ENCODE assay signal across 27 cellular contexts in the genomic region with DNA sequence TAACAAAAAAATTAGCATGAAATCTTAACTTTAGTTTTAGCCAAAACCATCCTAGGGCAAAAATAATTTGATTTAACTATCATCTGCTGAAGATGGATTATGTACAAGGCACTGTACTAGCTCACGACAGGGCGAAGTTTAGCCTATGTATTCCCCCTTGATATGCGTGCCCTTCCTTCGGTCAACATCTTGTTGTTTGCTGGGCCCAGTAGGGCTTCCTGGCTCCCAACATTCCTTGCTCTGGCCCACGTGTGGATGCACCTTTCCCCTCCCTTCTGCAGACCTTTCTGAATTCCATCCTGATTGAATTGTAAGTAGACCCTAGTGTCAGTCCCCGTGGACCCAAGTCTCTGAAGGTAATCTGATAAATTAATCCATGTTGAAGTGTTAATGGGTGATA.
DNase-seq lines count a peak whose midpoint lies in the region; ATAC-seq, FAIRE-seq and TF ChIP-seq lines count a peak whose summit lies in the region.
"Had no signal": no experiment of that assay in that cellular context is flagged by ENCODE, and none has a peak within 500 bp of the region (broad histone marks: within the 10 kb centered on the region; RNA-seq: fewer than 3 reads in every experiment).

No MANE protein-coding gene starts in this region.

- H3K4me2 ChIP-seq in HepG2 (ENCODE audit: low read depth, low read length) (no peak overlapping the region), MM.1S (ENCODE audit: low read depth, low read length) (no peak overlapping the region), mesendoderm (ENCODE audit: low read length) (no peak overlapping the region)
- H3K4me2 ChIP-seq: BLaER1 had no signal

- H3K56ac ChIP-seq in mesendoderm (ENCODE audit: low read length): no peak overlapping the region

- no TSS peak for BruUV-seq in HepG2 (replicated peaks; lab: Mats Ljungman, UMichigan)

- TF ChIP-seq CTCF in HepG2 (CRISPR knock-in tag; IDR thresholded peaks at IDR 0.05) (no peak), right lobe of liver (IDR thresholded peaks at IDR 0.05) (no peak), MM.1S (IDR thresholded peaks at IDR 0.05; ENCODE audit: low read length) (no peak)

- POLR2A ChIA-PET in HepG2 (lab: Yijun Ruan, JAX): no interaction called here

- H3K27ac ChIP-seq in HepG2 (ENCODE audit: extremely low read length, insufficient read depth, low read length): no peak overlapping the region
- H3K27ac ChIP-seq in right lobe of liver: no peak overlapping the region
- peak overlapping the region; percentile 72; the same call in 1 of the 2 replicates for H3K27ac ChIP-seq in MM.1S (ENCODE audit: low read length)
- H3K27ac ChIP-seq in mesendoderm (ENCODE audit: low read depth, low read length): no peak overlapping the region
- H3K27ac ChIP-seq: BLaER1 had no signal

- ATAC-seq in HepG2 (no peak), right lobe of liver (no peak), HG02610 (IDR thresholded peaks at IDR 0.05; ENCODE audit: unreplicated experiment) (no peak), GM18868 (IDR thresholded peaks at IDR 0.05; ENCODE audit: unreplicated experiment) (no peak)
- ATAC-seq: GM12878 had no signal

- no peak overlapping the region for H2BK120ac ChIP-seq in mesendoderm (ENCODE audit: low read depth, low read length)

- H3K36me3 ChIP-seq in HepG2 (replicated peaks in 1 of 2; ENCODE audit: control insufficient read depth in 1 of 2, insufficient read depth in 2 of 2, low read length in 2 of 2): no peaks in the 10 kb centered on the region; a peak in 1 of 5 replicates
- no peaks in the 10 kb centered on the region for H3K36me3 ChIP-seq in right lobe of liver
- H3K36me3 ChIP-seq in MM.1S (replicated peaks; ENCODE audit: insufficient read depth, low read length): no peaks in the 10 kb centered on the region
- no peaks in the 10 kb centered on the region for H3K36me3 ChIP-seq in mesendoderm (ENCODE audit: control insufficient read depth, insufficient read depth, low read length)
- H3K36me3 ChIP-seq: BE2C, BLaER1 had no signal

- 74% methylated on average over 6 of the region's 6 CpGs for WGBS in HepG2 (ENCODE audit: low lambda C conversion rate)
- WGBS in right lobe of liver (ENCODE audit: insufficient coverage, low coverage, low lambda C conversion rate, missing lambda C conversion rate): 70% methylated on average over 6 of the region's 6 CpGs
- no CpG with 5 or more reads among the region's 6 CpGs for whole genome bisulfite sequencing in mesendoderm (ENCODE audit: extremely low coverage, insufficient coverage, low lambda C conversion rate)

- DNase-seq in HepG2 (ENCODE audit: low spot score) (no peak), right lobe of liver (no peak), MM.1S (no peak), mesendoderm (peak; percentile 11), NCI-H1417 (lab: John Stamatoyannopoulos, UW) (no peak)
- DNase-seq: 8988T; ACHN; BE2C; C1 segment of cervical spinal cord; CD4-positive, alpha-beta memory T cell; CD4-positive, CD25-positive, alpha-beta regulatory T cell; CD8-positive, alpha-beta memory T cell; COR-L47; DMS 273 treated with DMSO at 0.1 percent for 48 hours; DMS153; DMS53; DMS79; DND-41; EL; GDM1 had no signal

- H4K5ac ChIP-seq in mesendoderm (ENCODE audit: low read length): no peak overlapping the region

- H3K9ac ChIP-seq in HepG2 (ENCODE audit: insufficient read depth, low read depth, low read length): no peak overlapping the region
- H3K9ac ChIP-seq in MM.1S (ENCODE audit: low read length): no peak overlapping the region
- H3K9ac ChIP-seq in mesendoderm (ENCODE audit: low read length): no peak overlapping the region
- H3K9ac ChIP-seq: BLaER1 had no signal

- no peak overlapping the region for H2BK15ac ChIP-seq in mesendoderm (replicated peaks; ENCODE audit: low read depth)

- H3K27me3 ChIP-seq in HepG2 (ENCODE audit: control insufficient read depth in 1 of 2, insufficient read depth in 2 of 2, low read length in 2 of 2): no peaks in the 10 kb centered on the region
- no peaks in the 10 kb centered on the region for H3K27me3 ChIP-seq in right lobe of liver
- H3K27me3 ChIP-seq in MM.1S (replicated peaks; ENCODE audit: insufficient read depth, low read length): no peaks in the 10 kb centered on the region
- H3K27me3 ChIP-seq in mesendoderm (ENCODE audit: insufficient read depth, low read length, poor library complexity): no peaks in the 10 kb centered on the region
- H3K27me3 ChIP-seq: BE2C, BLaER1 had no signal

- no peak overlapping the region for H4K8ac ChIP-seq in mesendoderm (ENCODE audit: low read depth, low read length)

- no peak overlapping the region for H2AFZ ChIP-seq in HepG2 (ENCODE audit: low read length)
- no peak overlapping the region for H2AFZ ChIP-seq in MM.1S (ENCODE audit: low read length)

- no peak for TF ChIP-seq RAD21 in HepG2 (CRISPR knock-in tag; IDR thresholded peaks at IDR 0.05)

- peaks cover 31% of the 10 kb centered on the region; the same call in 1 of the 2 replicates for H3F3A ChIP-seq in MM.1S (ENCODE audit: insufficient read depth, low read length)

- intact Hi-C loops in HepG2 (cut with micrococcal nuclease; ENCODE audit: unreplicated experiment): no loop called here
- intact Hi-C loops in right lobe of liver (cut with DNase I): no loop called here

- CTCF ChIA-PET in HepG2 (lab: Yijun Ruan, JAX; ENCODE audit: low intra/inter-chr PET ratio, low total read pairs): no interaction called here

- no peaks in the 10 kb centered on the region for H3K9me2 ChIP-seq in MM.1S (replicated peaks; ENCODE audit: insufficient read depth, low read length)

- in situ Hi-C loops in HepG2 (cut with HindIII; ENCODE audit: extremely low pct_ligation_motif_present, low pct_unique_long_range_greater_than_20kb): no loop called here

- no peaks in the 10 kb centered on the region for H3K79me1 ChIP-seq in mesendoderm (ENCODE audit: low read length)

- no peak for FAIRE-seq in HepG2 (lab: Jason Lieb, UNC)
- FAIRE-seq: GM12878, GM12892, GM18507, GM19239 had no signal

- no peak overlapping the region for H3K18ac ChIP-seq in mesendoderm (ENCODE audit: low read length)

- H3K23ac ChIP-seq in mesendoderm (ENCODE audit: low read length): no peak overlapping the region

- H3K4me3 ChIP-seq in HepG2 (replicated peaks in 1 of 3; ENCODE audit: insufficient read depth in 1 of 3, low read depth in 2 of 3, low read length in 3 of 3) (no peak overlapping the region), right lobe of liver (no peak overlapping the region), MM.1S (ENCODE audit: low read length) (no peak overlapping the region), mesendoderm (ENCODE audit: low read length) (no peak overlapping the region)
- H3K4me3 ChIP-seq: BLaER1, GM12878 had no signal

- TF ChIP-seq EP300 in HepG2 (IDR thresholded peaks at IDR 0.05; ENCODE audit: low read depth in 2 of 2, low read length in 2 of 2) (no peak), HepG2 (CRISPR knock-in tag; IDR thresholded peaks at IDR 0.05; ENCODE audit: borderline replicate concordance) (no peak)

- TF ChIP-seq POLR2A in HepG2 (IDR thresholded peaks at IDR 0.05; ENCODE audit: insufficient read depth in 1 of 2, low read depth in 2 of 2, low read length in 2 of 2) (no peak), right lobe of liver (IDR thresholded peaks at IDR 0.05) (no peak)

- H3K4me1 ChIP-seq in HepG2 (ENCODE audit: insufficient read depth, low read length) (no peaks in the 10 kb centered on the region), right lobe of liver (no peaks in the 10 kb centered on the region), MM.1S (ENCODE audit: low read length) (peaks cover 43% of the 10 kb centered on the region), mesendoderm (ENCODE audit: control insufficient read depth, low read depth, low read length) (no peaks in the 10 kb centered on the region)

- H3K79me2 ChIP-seq in HepG2 (ENCODE audit: insufficient read depth, low read length) (no peaks in the 10 kb centered on the region), MM.1S (ENCODE audit: low read length) (no peaks in the 10 kb centered on the region), mesendoderm (ENCODE audit: control insufficient read depth, insufficient read depth, low read length) (no peaks in the 10 kb centered on the region)

- H4K20me1 ChIP-seq in HepG2 (ENCODE audit: insufficient read depth, low read length) (no peaks in the 10 kb centered on the region), MM.1S (ENCODE audit: insufficient read depth, low read length) (no peaks in the 10 kb centered on the region)
- H4K20me1 ChIP-seq: BLaER1 had no signal

- H3K9me3 ChIP-seq in HepG2 (ENCODE audit: low read length) (no peaks in the 10 kb centered on the region), right lobe of liver (no peaks in the 10 kb centered on the region), MM.1S (replicated peaks; ENCODE audit: insufficient read depth, low read length) (no peaks in the 10 kb centered on the region)
- H3K9me3 ChIP-seq: BE2C, BLaER1 had no signal

- H2BK5ac ChIP-seq in mesendoderm (ENCODE audit: low read length): no peak overlapping the region

- H3K4ac ChIP-seq in mesendoderm (ENCODE audit: low read depth, low read length): peak overlapping the region; percentile 27

- no peak overlapping the region for H2AK5ac ChIP-seq in mesendoderm (ENCODE audit: low read length)

TF ChIP-seq in HepG2, 621 proteins besides CTCF, POLR2A, EP300 and RAD21 (continues in another document):
- TF ChIP-seq ZC3H4 (CRISPR knock-in tag; IDR thresholded peaks at IDR 0.05; ENCODE audit: borderline replicate concordance) (no peak), SRY (CRISPR knock-in tag; IDR thresholded peaks at IDR 0.05) (no peak), ZNF253 (CRISPR knock-in tag; IDR thresholded peaks at IDR 0.05; ENCODE audit: borderline replicate concordance) (no peak), ZNF577 (CRISPR knock-in tag; IDR thresholded peaks at IDR 0.05; ENCODE audit: borderline replicate concordance, low read depth) (no peak)
